In genomic region chr9:129102791-129103594, GRCh38 we compare ENCODE assay signal across 8 cellular contexts. TPM values are rescaled to one million over a fixed set of nuclear protein-coding genes. Genes with fewer than 3 reads are reported as not detected.
DNase-seq lines count a peak whose midpoint lies in the region; ATAC-seq and TF ChIP-seq lines count a peak whose summit lies in the region.

No MANE protein-coding gene starts in this region.

- H3K27ac ChIP-seq in left ventricle myocardium inferior (replicated peaks) = peak overlapping the region; percentile 6
- no peak overlapping the region for H3K27ac ChIP-seq in spleen

- H3K4me3 ChIP-seq in left ventricle myocardium inferior = no peak overlapping the region
- no peak overlapping the region for H3K4me3 ChIP-seq in spleen

- DNase-seq in Right ventricle myocardium inferior (ENCODE audit: missing footprints) (peak; percentile 34), cardiac septum (ENCODE audit: low spot score) (no peak), NCI-H1694 (lab: John Stamatoyannopoulos, UW) (peak; percentile 44), left ventricle myocardium inferior (peak; percentile 34), spleen (no peak)
- peak; percentile 28 for DNase-seq in activated CD4-positive, alpha-beta memory T cell treated with anti-CD3 and anti-CD28 coated beads, Interleukin-2, amount 10 ng/mL, durations not matched to agents 7 days and 5 days

- peaks cover 3% of the 10 kb centered on the region for H3K36me3 Mint-ChIP-seq in activated CD4-positive, alpha-beta memory T cell treated with anti-CD3 and anti-CD28 coated beads, Interleukin-2, amount 10 ng/mL, durations not matched to agents 7 days and 5 days (ENCODE audit: low read depth)

- CTCF ChIA-PET in activated CD4-positive, alpha-beta memory T cell treated with anti-CD3 and anti-CD28 coated beads, Interleukin-2, amount 10 ng/mL, durations not matched to agents 7 days and 5 days (lab: Charles Lee) = interaction anchor here (0.7 to 0.9 kb wide), 2 partner anchors 9 to 23 kb away, joined by 3 read pairs; partner anchors contain the start of gene DOLPP1

- no peaks in the 10 kb centered on the region for H3K9me3 ChIP-seq in left ventricle myocardium inferior (replicated peaks)
- no peaks in the 10 kb centered on the region for H3K9me3 ChIP-seq in spleen

- ATAC-seq in Right ventricle myocardium inferior (peak; percentile 67), GM21526 (IDR thresholded peaks at IDR 0.05; ENCODE audit: low FRiP score, unreplicated experiment) (no peak), HG03280 (IDR thresholded peaks at IDR 0.05; ENCODE audit: unreplicated experiment) (no peak)

- H3K36me3 ChIP-seq in left ventricle myocardium inferior (peaks cover 32% of the 10 kb centered on the region), spleen (peaks cover 0 to 54% (median 2%) of the 10 kb centered on the region in 6 donors)

- TF ChIP-seq CTCF in left ventricle myocardium inferior (IDR thresholded peaks at IDR 0.05; ENCODE audit: borderline replicate concordance) = peak; percentile 59
- TF ChIP-seq CTCF in spleen (IDR thresholded peaks at IDR 0.05 in 8 of 11, conservative IDR thresholded peaks at IDR 0.05 in 3 of 11) = peak in 7 of 11 experiments; percentile 23 to 59 (median 33)

- H3K27me3 ChIP-seq in left ventricle myocardium inferior (ENCODE audit: low read depth) = no peaks in the 10 kb centered on the region
- H3K27me3 ChIP-seq in spleen (replicated peaks in 1 of 7) = no peaks in the 10 kb centered on the region

- POLR2A ChIA-PET in activated CD4-positive, alpha-beta memory T cell treated with anti-CD3 and anti-CD28 coated beads, Interleukin-2, amount 10 ng/mL, durations not matched to agents 7 days and 5 days (lab: Charles Lee) = interaction anchor here (1.3 kb wide), 1 partner anchor 9 kb away, joined by 3 read pairs; no protein-coding TSS in a partner anchor

- no peak overlapping the region for H3K4me3 Mint-ChIP-seq in activated CD4-positive, alpha-beta memory T cell treated with anti-CD3 and anti-CD28 coated beads, Interleukin-2, amount 10 ng/mL, durations not matched to agents 7 days and 5 days

- TF ChIP-seq POLR2A in spleen (IDR thresholded peaks at IDR 0.05) = no peak

- no peaks in the 10 kb centered on the region for H3K27me3 Mint-ChIP-seq in activated CD4-positive, alpha-beta memory T cell treated with anti-CD3 and anti-CD28 coated beads, Interleukin-2, amount 10 ng/mL, durations not matched to agents 7 days and 5 days

- H3K4me1 ChIP-seq in left ventricle myocardium inferior = peaks cover 15% of the 10 kb centered on the region
- no peaks in the 10 kb centered on the region for H3K4me1 ChIP-seq in spleen

- intact Hi-C loops in Right ventricle myocardium inferior (cut with DNase I) = no loop called here
- intact Hi-C loops in cardiac septum (cut with DNase I) = no loop called here
- intact Hi-C loops in left ventricle myocardium inferior (cut with micrococcal nuclease) = no loop called here
- intact Hi-C loops in spleen (cut with DNase I; ENCODE audit: low total_unique reads) = no loop called here

- 63 to 95% (median 75%) methylated on average over 5 to 14 of the region's 14 CpGs for WGBS in spleen, 5 donors

- H3K27ac Mint-ChIP-seq in activated CD4-positive, alpha-beta memory T cell treated with anti-CD3 and anti-CD28 coated beads, Interleukin-2, amount 10 ng/mL, durations not matched to agents 7 days and 5 days = no peak overlapping the region

- no peaks in the 10 kb centered on the region for H3K4me1 Mint-ChIP-seq in activated CD4-positive, alpha-beta memory T cell treated with anti-CD3 and anti-CD28 coated beads, Interleukin-2, amount 10 ng/mL, durations not matched to agents 7 days and 5 days

- H3K9me3 Mint-ChIP-seq in activated CD4-positive, alpha-beta memory T cell treated with anti-CD3 and anti-CD28 coated beads, Interleukin-2, amount 10 ng/mL, durations not matched to agents 7 days and 5 days = no peaks in the 10 kb centered on the region

RNA-seq across cellular contexts. Expression of gene CRAT, which starts 7.6 kb away (rescaled TPM):
- 85.5 TPM for total RNA-seq in Right ventricle myocardium inferior
- total RNA-seq in cardiac septum = 68.1 TPM
- total RNA-seq in activated CD4-positive, alpha-beta memory T cell treated with anti-CD3 and anti-CD28 coated beads, Interleukin-2, amount 10 ng/mL, durations not matched to agents 7 days and 5 days = 10 to 100 TPM; 17.3 to 18.2 TPM
- 85.3 TPM for total RNA-seq in left ventricle myocardium inferior
- 10 to 100 TPM; 14.9 to 32.3 (median 23.9) TPM for total RNA-seq in spleen
- 10 to 100 TPM in 1 of 3 donors, 1 to 10 TPM in 2; 5.7 to 11.8 (median 7.1) TPM for polyA plus RNA-seq in spleen

RNA-seq across cellular contexts. Expression of gene PTPA, which starts 8.2 kb away (rescaled TPM):
- 194 TPM for total RNA-seq in Right ventricle myocardium inferior
- total RNA-seq in cardiac septum = 204 TPM
- 10 to 100 TPM; 88.3 to 97.7 TPM for total RNA-seq in activated CD4-positive, alpha-beta memory T cell treated with anti-CD3 and anti-CD28 coated beads, Interleukin-2, amount 10 ng/mL, durations not matched to agents 7 days and 5 days
- 162 TPM for total RNA-seq in left ventricle myocardium inferior
- total RNA-seq in spleen = 100 to 1,000 TPM in 3 of 7 donors, 10 to 100 TPM in 4; 71.5 to 107 (median 88.9) TPM
- 100 to 1,000 TPM in 1 of 3 donors, 10 to 100 TPM in 2; 38.8 to 104 (median 65.4) TPM for polyA plus RNA-seq in spleen

RNA-seq across cellular contexts. Expression of gene DOLPP1, which starts 22.1 kb away (rescaled TPM):
- total RNA-seq in Right ventricle myocardium inferior (6.8 TPM), cardiac septum (4.8 TPM), left ventricle myocardium inferior (9.4 TPM), spleen (10 to 100 TPM in 2 of 7 donors, 1 to 10 TPM in 5; 6.0 to 10.1 (median 9.0) TPM)
- 10 to 100 TPM; 12.9 to 16.3 TPM for total RNA-seq in activated CD4-positive, alpha-beta memory T cell treated with anti-CD3 and anti-CD28 coated beads, Interleukin-2, amount 10 ng/mL, durations not matched to agents 7 days and 5 days
- polyA plus RNA-seq in spleen = 1 to 10 TPM; 4.8 to 8.0 (median 5.1) TPM

Comparison
In these comparisons a context has a peak if more than half of its experiments do, and no peak if none do; other contexts are left out.
1. DNase-seq: peak in Right ventricle myocardium inferior (single experiment), NCI-H1694 (single experiment), activated CD4-positive, alpha-beta memory T cell treated with anti-CD3 and anti-CD28 coated beads, Interleukin-2, amount 10 ng/mL, durations not matched to agents 7 days and 5 days (single experiment) and left ventricle myocardium inferior (single experiment); none in cardiac septum (single experiment) and spleen (single experiment).